ENCODE assay signal across 17 cellular contexts in genomic region chr4:71680706-71681105, GRCh38.
"Had no signal": no experiment of that assay in that cellular context is flagged by ENCODE, and none has a peak within 500 bp of the region (broad histone marks: within the 10 kb centered on the region; RNA-seq: fewer than 3 reads in every experiment).

No MANE protein-coding gene starts in this region.

- H3K27me3 ChIP-seq: breast epithelium, thyroid gland had no signal

- H3K9me3 ChIP-seq: breast epithelium, thyroid gland had no signal

- H3K27ac ChIP-seq: breast epithelium, thyroid gland had no signal

- H3K4me3 ChIP-seq: breast epithelium, lung, thyroid gland had no signal

- DNase-seq: activated CD4-positive, alpha-beta memory T cell treated with anti-CD3 and anti-CD28 coated beads, Interleukin-2, amount 10 ng/mL, durations not matched to agents 7 days and 5 days; activated CD4-positive, alpha-beta T cell treated with anti-CD3 and anti-CD28 coated beads for 48 hours; activated CD4-positive, CD25-positive, alpha-beta regulatory T cell; activated naive CD4-positive, alpha-beta T cell treated with Interleukin-2 at 50 U/mL for 16 hours; activated T-cell treated with anti-CD3 and anti-CD28 coated beads, Interleukin-2, amount 50 U/mL, for 1 hour; aorta; dermis blood vessel endothelial cell; effector memory CD8-positive, alpha-beta T cell; kidney; natural killer cell; stimulated activated naive B cell treated with anti-CD40 and anti-IgM and Interleukin-4, amounts not matched to agents 10 μg/mL and 1 μg/mL and 100 μg/mL, for 72 hours; T-helper 1 cell; T1000; thyroid gland had no signal

- H3K4me1 ChIP-seq: breast epithelium had no signal

- ATAC-seq: effector memory CD8-positive, alpha-beta T cell; left lobe of liver; natural killer cell; stimulated activated naive B cell treated with anti-CD40 and anti-IgM and Interleukin-4, amounts not matched to agents 10 μg/mL and 1 μg/mL and 100 μg/mL, for 72 hours had no signal

- H3K36me3 ChIP-seq: breast epithelium, thyroid gland had no signal
